Comparison of ENCODE assay signal across 18 cellular contexts in genomic region chr14:73293782-73294781, GRCh38.
"Had no signal": no experiment of that assay in that cellular context is flagged by ENCODE, and none has a peak within 500 bp of the region (broad histone marks: within the 10 kb centered on the region; RNA-seq: fewer than 3 reads in every experiment).

No MANE protein-coding gene starts in this region.

- H3K36me3 ChIP-seq: colonic mucosa had no signal

- H3K4me3 ChIP-seq: colonic mucosa, heart right ventricle, skin epidermis, testis, upper lobe of left lung had no signal

- H3K4me1 ChIP-seq: colonic mucosa, heart right ventricle, testis had no signal

- H3K27me3 ChIP-seq: colonic mucosa, heart right ventricle, testis, upper lobe of left lung had no signal

- H3K9me3 ChIP-seq: colonic mucosa, heart right ventricle, testis, upper lobe of left lung had no signal

- H3K4me3 Mint-ChIP-seq: activated B cell treated with CpG ODN at 0.5 μM for 24 hours; activated CD4-positive, alpha-beta memory T cell treated with anti-CD3 and anti-CD28 coated beads, Interleukin-2, amount 10 ng/mL, durations not matched to agents 7 days and 5 days; activated CD8-positive, alpha-beta memory T cell treated with anti-CD3 and anti-CD28 coated beads, Interleukin-2, amount 10 ng/mL, durations not matched to agents 7 days and 5 days; activated naive CD4-positive, alpha-beta T cell treated with anti-CD3 and anti-CD28 coated beads, Interleukin-2, amount 10 ng/mL, durations not matched to agents 7 days and 5 days; activated naive CD8-positive, alpha-beta T cell treated with anti-CD3 and anti-CD28 coated beads, Interleukin-2, amount 50 U/mL, for 24 hours; activated T-helper 17 cell treated with anti-CD3 and anti-CD28 coated beads, Interleukin-2, amount 50 U/mL, for 72 hours; central memory CD8-positive, alpha-beta T cell; stimulated activated naive CD8-positive, alpha-beta T cell treated with anti-CD3 and anti-CD28 coated beads, Interleukin-15, amount 100 ng/mL, for 72 hours; T-cell had no signal

- ATAC-seq: activated CD8-positive, alpha-beta memory T cell treated with anti-CD3 and anti-CD28 coated beads, Interleukin-2, amount 10 ng/mL, durations not matched to agents 7 days and 5 days; activated naive CD8-positive, alpha-beta T cell treated with anti-CD3 and anti-CD28 coated beads, Interleukin-2, amount 50 U/mL, for 24 hours; activated T-helper 17 cell treated with anti-CD3 and anti-CD28 coated beads, Interleukin-2, amount 50 U/mL, for 72 hours; left ventricle myocardium superior; stimulated activated naive CD8-positive, alpha-beta T cell treated with anti-CD3 and anti-CD28 coated beads, Interleukin-15, amount 100 ng/mL, for 72 hours had no signal

- H3K4me1 Mint-ChIP-seq: central memory CD8-positive, alpha-beta T cell had no signal

- H3K9me3 Mint-ChIP-seq: activated B cell treated with CpG ODN at 0.5 μM for 24 hours; activated CD4-positive, alpha-beta memory T cell treated with anti-CD3 and anti-CD28 coated beads, Interleukin-2, amount 10 ng/mL, durations not matched to agents 7 days and 5 days; activated naive CD4-positive, alpha-beta T cell treated with anti-CD3 and anti-CD28 coated beads, Interleukin-2, amount 10 ng/mL, durations not matched to agents 7 days and 5 days; activated naive CD8-positive, alpha-beta T cell treated with anti-CD3 and anti-CD28 coated beads, Interleukin-2, amount 50 U/mL, for 24 hours; activated T-helper 17 cell treated with anti-CD3 and anti-CD28 coated beads, Interleukin-2, amount 50 U/mL, for 72 hours; central memory CD8-positive, alpha-beta T cell; stimulated activated naive CD8-positive, alpha-beta T cell treated with anti-CD3 and anti-CD28 coated beads, Interleukin-15, amount 100 ng/mL, for 72 hours; T-cell had no signal

- H3K27ac ChIP-seq: colonic mucosa, heart right ventricle, skin epidermis, testis, upper lobe of left lung had no signal

- H3K27me3 Mint-ChIP-seq: activated B cell treated with CpG ODN at 0.5 μM for 24 hours; activated CD4-positive, alpha-beta memory T cell treated with anti-CD3 and anti-CD28 coated beads, Interleukin-2, amount 10 ng/mL, durations not matched to agents 7 days and 5 days; activated CD8-positive, alpha-beta memory T cell treated with anti-CD3 and anti-CD28 coated beads, Interleukin-2, amount 10 ng/mL, durations not matched to agents 7 days and 5 days; activated naive CD4-positive, alpha-beta T cell treated with anti-CD3 and anti-CD28 coated beads, Interleukin-2, amount 10 ng/mL, durations not matched to agents 7 days and 5 days; activated naive CD8-positive, alpha-beta T cell treated with anti-CD3 and anti-CD28 coated beads, Interleukin-2, amount 50 U/mL, for 24 hours; activated T-helper 17 cell treated with anti-CD3 and anti-CD28 coated beads, Interleukin-2, amount 50 U/mL, for 72 hours; central memory CD8-positive, alpha-beta T cell; stimulated activated naive CD8-positive, alpha-beta T cell treated with anti-CD3 and anti-CD28 coated beads, Interleukin-15, amount 100 ng/mL, for 72 hours; T-cell had no signal

- DNase-seq: activated B cell treated with CpG ODN at 0.5 μM for 24 hours; activated CD4-positive, alpha-beta memory T cell treated with anti-CD3 and anti-CD28 coated beads, Interleukin-2, amount 10 ng/mL, durations not matched to agents 7 days and 5 days; activated CD4-positive, alpha-beta T cell treated with anti-CD3 and anti-CD28 coated beads for 4 hours; activated CD8-positive, alpha-beta memory T cell treated with anti-CD3 and anti-CD28 coated beads, Interleukin-2, amount 10 ng/mL, durations not matched to agents 7 days and 5 days; activated naive CD4-positive, alpha-beta T cell treated with anti-CD3 and anti-CD28 coated beads, Interleukin-2, amount 10 ng/mL, durations not matched to agents 7 days and 5 days; activated naive CD8-positive, alpha-beta T cell treated with anti-CD3 and anti-CD28 coated beads, Interleukin-2, amount 50 U/mL, for 24 hours; activated T-cell treated with anti-CD3 and anti-CD28 coated beads, Interleukin-2, amount 50 U/mL, for 1 hour; colonic mucosa; heart right ventricle; left ventricle myocardium superior; occipital lobe; stimulated activated naive CD8-positive, alpha-beta T cell treated with anti-CD3 and anti-CD28 coated beads, Interleukin-15, amount 100 ng/mL, for 72 hours; testis; upper lobe of left lung had no signal

- H3K27ac Mint-ChIP-seq: activated B cell treated with CpG ODN at 0.5 μM for 24 hours; activated CD4-positive, alpha-beta memory T cell treated with anti-CD3 and anti-CD28 coated beads, Interleukin-2, amount 10 ng/mL, durations not matched to agents 7 days and 5 days; activated CD8-positive, alpha-beta memory T cell treated with anti-CD3 and anti-CD28 coated beads, Interleukin-2, amount 10 ng/mL, durations not matched to agents 7 days and 5 days; activated naive CD4-positive, alpha-beta T cell treated with anti-CD3 and anti-CD28 coated beads, Interleukin-2, amount 10 ng/mL, durations not matched to agents 7 days and 5 days; activated naive CD8-positive, alpha-beta T cell treated with anti-CD3 and anti-CD28 coated beads, Interleukin-2, amount 50 U/mL, for 24 hours; activated T-helper 17 cell treated with anti-CD3 and anti-CD28 coated beads, Interleukin-2, amount 50 U/mL, for 72 hours; stimulated activated naive CD8-positive, alpha-beta T cell treated with anti-CD3 and anti-CD28 coated beads, Interleukin-15, amount 100 ng/mL, for 72 hours; T-cell had no signal
